22 cellular contexts compared by ENCODE assay signal in the genomic region with DNA sequence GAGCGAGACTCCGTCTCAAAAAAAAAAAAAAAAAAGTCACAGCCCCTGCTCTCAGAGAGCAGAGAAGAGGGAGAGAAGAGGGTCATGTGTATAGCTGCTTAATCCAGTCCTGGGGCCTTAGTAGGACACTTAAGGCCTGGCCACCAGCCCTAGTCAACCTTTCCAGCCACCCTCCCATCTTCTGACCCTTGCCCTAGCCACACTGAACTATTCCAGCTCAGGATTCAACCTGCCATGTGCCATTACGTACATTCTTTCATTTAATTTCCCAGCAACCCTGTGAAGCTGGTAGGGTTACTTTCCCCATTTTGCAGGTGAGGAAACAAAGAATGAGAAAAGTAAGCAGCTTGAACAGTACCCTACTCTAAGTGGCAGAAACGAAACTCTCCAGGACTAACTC. TPM values are rescaled to one million over a fixed set of nuclear protein-coding genes. Genes with fewer than 3 reads are reported as not detected.
DNase-seq lines count a peak whose midpoint lies in the region; ATAC-seq and TF ChIP-seq lines count a peak whose summit lies in the region.
"Had no signal": no experiment of that assay in that cellular context is flagged by ENCODE, and none has a peak within 500 bp of the region (broad histone marks: within the 10 kb centered on the region; RNA-seq: fewer than 3 reads in every experiment).

No MANE protein-coding gene starts in this region.

- DNase-seq in DMS53 (lab: John Stamatoyannopoulos, UW) (peak; percentile 30), DMS53 treated with DMSO at 0.1 percent for 48 hours (lab: John Stamatoyannopoulos, UW; ENCODE audit: unreplicated experiment) (no peak), SJCRH30 (no peak), neural crest cell (ENCODE audit: low read depth, low spot score) (no peak), PC-9 (no peak), H9 (no peak)
- DNase-seq: 8988T; BE2C; Calu3; CD8-positive, alpha-beta T cell; DMS79 treated with DMSO at 0.1 percent for 48 hours; GOT3; KG1; NCI-H1048; NCI-H1436 treated with DMSO at 0.1 percent for 48 hours; NCI-H2029; NCI-H345; NCI-H524 treated with DMSO at 0.1 percent for 48 hours had no signal

- H2BK120ac ChIP-seq in H9 (ENCODE audit: low read depth, low read length, poor library complexity, severe bottlenecking), result no peak overlapping the region

- H4K20me1 ChIP-seq in PC-9 (ENCODE audit: insufficient read depth), result no peaks in the 10 kb centered on the region
- no peaks in the 10 kb centered on the region for H4K20me1 ChIP-seq in H9 (ENCODE audit: control insufficient read depth, insufficient read depth, insufficient read length)

- CTCF ChIA-PET in PC-9 (lab: Charles Lee), result interaction anchor here (0.6 kb wide), 2 partner anchors 12 to 367 kb away, joined by 4 to 6 read pairs; no protein-coding TSS in a partner anchor

- H3F3A ChIP-seq in PC-9 (ENCODE audit: insufficient read depth, low read depth), result peaks cover 22% of the 10 kb centered on the region; the same call in 1 of the 2 replicates

- H3K23ac ChIP-seq in H9 (ENCODE audit: insufficient read length, low read depth, low read length), result no peak overlapping the region

- H2AFZ ChIP-seq in PC-9 (no peak overlapping the region), H9 (ENCODE audit: low read length) (no peak overlapping the region)

- no peak overlapping the region for H3K14ac ChIP-seq in H9 (ENCODE audit: insufficient read depth, low read length)

- H3K9me3 ChIP-seq in SJCRH30 (replicated peaks), result no peaks in the 10 kb centered on the region
- no peaks in the 10 kb centered on the region for H3K9me3 ChIP-seq in PC-9 (ENCODE audit: insufficient read depth, low read depth)
- no peaks in the 10 kb centered on the region for H3K9me3 ChIP-seq in H9 (ENCODE audit: control insufficient read depth, low read depth, low read length)
- H3K9me3 ChIP-seq: BE2C had no signal

- H3K4ac ChIP-seq in H9 (ENCODE audit: low read depth, low read length), result no peak overlapping the region

- H3K27me3 ChIP-seq in SJCRH30 (no peaks in the 10 kb centered on the region), PC-9 (ENCODE audit: insufficient read depth, low read depth) (no peaks in the 10 kb centered on the region), H9 (ENCODE audit: insufficient read depth, low read length) (no peaks in the 10 kb centered on the region; the same call in 1 of the 2 replicates)
- H3K27me3 ChIP-seq: BE2C had no signal

- H2BK12ac ChIP-seq in H9 (ENCODE audit: insufficient read length, low read depth, low read length), result no peak overlapping the region

- H4K91ac ChIP-seq in H9 (ENCODE audit: insufficient read length, low read depth, low read length), result no peak overlapping the region

- no peaks in the 10 kb centered on the region for H3K79me1 ChIP-seq in H9 (ENCODE audit: insufficient read depth, low read depth, low read length, poor library complexity, severe bottlenecking)

- no peak overlapping the region for H3K27ac Mint-ChIP-seq in neural crest cell (ENCODE audit: unreplicated experiment)
- peak overlapping the region in 1 of 3 experiments; percentile 93; a peak in 1 of 7 replicates for H3K27ac Mint-ChIP-seq in H9
- H3K27ac Mint-ChIP-seq: CD8-positive, alpha-beta T cell had no signal

- H4K5ac ChIP-seq in H9 (ENCODE audit: insufficient read length, low read depth, low read length), result no peak overlapping the region

- H3K79me2 ChIP-seq in PC-9 (ENCODE audit: low read depth) (no peaks in the 10 kb centered on the region), H9 (ENCODE audit: insufficient read depth, low read length) (no peaks in the 10 kb centered on the region)

- H3K36me3 Mint-ChIP-seq in neural crest cell (ENCODE audit: low read depth), result no peaks in the 10 kb centered on the region
- no peaks in the 10 kb centered on the region; a peak in 1 of 7 replicates for H3K36me3 Mint-ChIP-seq in H9 (ENCODE audit: insufficient read depth in 1 of 3, low read depth in 3 of 3)
- H3K36me3 Mint-ChIP-seq: CD8-positive, alpha-beta T cell had no signal

- H3K27ac ChIP-seq in SJCRH30, result peak overlapping the region; percentile 85
- H3K27ac ChIP-seq in PC-9, result no peak overlapping the region
- H3K27ac ChIP-seq in H9 (ENCODE audit: insufficient read length, low read depth, low read length), result no peak overlapping the region

- no peaks in the 10 kb centered on the region for H3K9me2 ChIP-seq in PC-9 (ENCODE audit: insufficient read depth)

- peaks cover 3% of the 10 kb centered on the region for H3K23me2 ChIP-seq in H9 (ENCODE audit: insufficient read length, low read depth, low read length, poor library complexity, severe bottlenecking)

- intact Hi-C loops in PC-9 (cut with micrococcal nuclease; ENCODE audit: unreplicated experiment), result no loop called here

- H3K27me3 Mint-ChIP-seq in neural crest cell (ENCODE audit: low read depth) (peaks cover 39% of the 10 kb centered on the region), H9 (ENCODE audit: low read depth) (peaks cover 66% of the 10 kb centered on the region)

- H2BK15ac ChIP-seq in H9 (ENCODE audit: low read depth, low read length), result no peak overlapping the region

- no peak overlapping the region for H3K56ac ChIP-seq in H9 (ENCODE audit: insufficient read length, low read depth, low read length)

- no peaks in the 10 kb centered on the region for H3K9me3 Mint-ChIP-seq in neural crest cell
- H3K9me3 Mint-ChIP-seq in H9, result no peaks in the 10 kb centered on the region
- H3K9me3 Mint-ChIP-seq: CD8-positive, alpha-beta T cell had no signal

- POLR2A ChIA-PET in PC-9 (lab: Charles Lee; ENCODE audit: unreplicated experiment), result interaction anchor here (0.6 to 0.7 kb wide), 3 partner anchors 9 to 1923 kb away, joined by 8 to 15 read pairs (median 9); no protein-coding TSS in a partner anchor

- peaks cover 64% of the 10 kb centered on the region for H3K4me1 ChIP-seq in SJCRH30
- peaks cover 44% of the 10 kb centered on the region for H3K4me1 ChIP-seq in PC-9 (replicated peaks; ENCODE audit: insufficient read depth)
- peaks cover 23% of the 10 kb centered on the region for H3K4me1 ChIP-seq in H9 (ENCODE audit: insufficient read depth, low read length)

- no peak overlapping the region for H4K8ac ChIP-seq in H9 (replicated peaks; ENCODE audit: insufficient read length, low read depth, low read length)

- H2BK20ac ChIP-seq in H9 (ENCODE audit: low read depth, low read length, poor library complexity, severe bottlenecking), result no peak overlapping the region

- H3K4me3 ChIP-seq in SJCRH30 (no peak overlapping the region), PC-9 (no peak overlapping the region)

- no peak overlapping the region for H2BK5ac ChIP-seq in H9 (ENCODE audit: insufficient read length, low read length)

- no peak overlapping the region for H3K9ac ChIP-seq in H9 (ENCODE audit: extremely low read depth, insufficient read length, low read length)

- H3K4me1 Mint-ChIP-seq in neural crest cell, result peaks cover 25% of the 10 kb centered on the region
- H3K4me1 Mint-ChIP-seq in H9, result peaks cover 54 to 66% of the 10 kb centered on the region in 2 experiments

- ATAC-seq in GM18867 (IDR thresholded peaks at IDR 0.05; ENCODE audit: unreplicated experiment), result no peak
- no peak for ATAC-seq in GM21717 (IDR thresholded peaks at IDR 0.05; ENCODE audit: unreplicated experiment)
- ATAC-seq: CD8-positive, alpha-beta T cell; Panc1; Right ventricle myocardium inferior had no signal

- H3K36me3 ChIP-seq in SJCRH30 (peaks cover 6% of the 10 kb centered on the region; the same call in 1 of the 2 replicates), PC-9 (ENCODE audit: low read depth) (no peaks in the 10 kb centered on the region)
- H3K36me3 ChIP-seq: BE2C had no signal

- H3K18ac ChIP-seq in H9 (ENCODE audit: insufficient read length, low read depth, low read length), result no peak overlapping the region

- TF ChIP-seq CTCF in neural crest cell (conservative IDR thresholded peaks at IDR 0.05) (no peak), PC-9 (conservative IDR thresholded peaks at IDR 0.05) (no peak), H9 (conservative IDR thresholded peaks at IDR 0.05) (no peak)

- H3K4me3 Mint-ChIP-seq in neural crest cell, result peak overlapping the region; percentile 34
- no peak overlapping the region for H3K4me3 Mint-ChIP-seq in H9
- H3K4me3 Mint-ChIP-seq: CD8-positive, alpha-beta T cell had no signal

- BruUV-seq in PC-9 (replicated peaks; lab: Mats Ljungman, UMichigan), result no TSS peak

- H3T11ph ChIP-seq in H9 (ENCODE audit: low read length), result no peak overlapping the region

- H3K4me2 ChIP-seq in PC-9 (no peak overlapping the region), H9 (ENCODE audit: insufficient read depth, insufficient read length, low read length) (no peak overlapping the region)

- no peak overlapping the region for H2AK5ac ChIP-seq in H9 (ENCODE audit: insufficient read length, low read length)

- no CpG with 5 or more reads among the region's 4 CpGs for WGBS in H9 (ENCODE audit: extremely low coverage, insufficient read length, low lambda C conversion rate)

RNA-seq across cellular contexts. Expression of gene FOXO6, which starts 9.0 kb away (rescaled TPM):
- 11.9 and 12.9 TPM in 2 replicates for total RNA-seq in SJCRH30 (2014; rRNA removed; shearing (Covaris generic))
- total RNA-seq in neural crest cell (1.2 and 1.4 TPM in 2 replicates), PC-9 (2021) (9.0 and 17.5 TPM in 2 replicates), H9 (2021) (0.83 and 0.99 TPM in 2 replicates)
